12 cellular contexts compared by ENCODE assay signal in genomic region chr11:130675456-130675855, GRCh38.
DNase-seq lines count a peak whose midpoint lies in the region; ATAC-seq and TF ChIP-seq lines count a peak whose summit lies in the region.
"Had no signal": no experiment of that assay in that cellular context is flagged by ENCODE, and none has a peak within 500 bp of the region (broad histone marks: within the 10 kb centered on the region; RNA-seq: fewer than 3 reads in every experiment).

No MANE protein-coding gene starts in this region.

- H3K9me3 ChIP-seq in left lung (peaks cover under 1 to 25% of the 10 kb centered on the region in 2 donors), suprapubic skin (peaks cover 3% of the 10 kb centered on the region), Caco-2 (peaks cover 22% of the 10 kb centered on the region)

- intact Hi-C loops in left lung (cut with DNase I) = no loop called here
- intact Hi-C loops in Caco-2 (cut with micrococcal nuclease; ENCODE audit: unreplicated experiment) = no loop called here

- WGBS in suprapubic skin = 73% methylated on average over 10 of the region's 10 CpGs

- H3K9me3 Mint-ChIP-seq in Caco-2 (ENCODE audit: unreplicated experiment) = peaks cover 22% of the 10 kb centered on the region
- peaks cover 11 to 14% of the 10 kb centered on the region in 2 donors for H3K9me3 Mint-ChIP-seq in stimulated activated naive B cell treated with anti-CD40 and anti-IgM and Interleukin-4, amounts not matched to agents 10 μg/mL and 1 μg/mL and 100 μg/mL, for 72 hours

- no peak for TF ChIP-seq EP300 in suprapubic skin (IDR thresholded peaks at IDR 0.05)

- CTCF ChIA-PET in Caco-2 (lab: Charles Lee) = no interaction called here
- CTCF ChIA-PET in HEK293T (lab: Yijun Ruan, JAX) = no interaction called here

- TF ChIP-seq CTCF in choroid plexus epithelial cell (conservative IDR thresholded peaks at IDR 0.05; ENCODE audit: low read depth, low read length) (no peak), left lung (IDR thresholded peaks at IDR 0.05) (no peak), suprapubic skin (IDR thresholded peaks at IDR 0.05) (no peak), Caco-2 (IDR thresholded peaks at IDR 0.05; ENCODE audit: insufficient read depth in 1 of 2, low read depth in 1 of 2, low read length in 1 of 2, severe bottlenecking in 1 of 2, unreplicated experiment in 1 of 2) (no peak)

- peak; percentile 42 for ATAC-seq in left lung
- ATAC-seq in HG02588 (IDR thresholded peaks at IDR 0.05; ENCODE audit: unreplicated experiment) = no peak
- ATAC-seq in stimulated activated naive B cell treated with anti-CD40 and anti-IgM and Interleukin-4, amounts not matched to agents 10 μg/mL and 1 μg/mL and 100 μg/mL, for 72 hours (replicated peaks) = no peak

- H3K36me3 Mint-ChIP-seq in Caco-2 (ENCODE audit: insufficient read depth, unreplicated experiment) = no peaks in the 10 kb centered on the region
- H3K36me3 Mint-ChIP-seq in stimulated activated naive B cell treated with anti-CD40 and anti-IgM and Interleukin-4, amounts not matched to agents 10 μg/mL and 1 μg/mL and 100 μg/mL, for 72 hours = no peaks in the 10 kb centered on the region

- H3K36me3 ChIP-seq in left lung (no peaks in the 10 kb centered on the region), suprapubic skin (no peaks in the 10 kb centered on the region), Caco-2 (ENCODE audit: control insufficient read depth, insufficient read depth, low read length) (no peaks in the 10 kb centered on the region)

- no peak for TF ChIP-seq POLR2A in suprapubic skin (IDR thresholded peaks at IDR 0.05)

- H3K27me3 ChIP-seq in left lung (no peaks in the 10 kb centered on the region), suprapubic skin (no peaks in the 10 kb centered on the region), Caco-2 (replicated peaks; ENCODE audit: control insufficient read depth, insufficient read depth, low read length) (peaks cover 2% of the 10 kb centered on the region; the same call in 1 of the 2 replicates)

- H3K4me3 Mint-ChIP-seq in Caco-2 (ENCODE audit: unreplicated experiment) = no peak overlapping the region
- no peak overlapping the region for H3K4me3 Mint-ChIP-seq in stimulated activated naive B cell treated with anti-CD40 and anti-IgM and Interleukin-4, amounts not matched to agents 10 μg/mL and 1 μg/mL and 100 μg/mL, for 72 hours

- no peaks in the 10 kb centered on the region for H3K4me1 ChIP-seq in left lung
- H3K4me1 ChIP-seq in suprapubic skin = peaks cover 6% of the 10 kb centered on the region
- H3K4me1 ChIP-seq in Caco-2 = peaks cover 12% of the 10 kb centered on the region; the same call in 1 of the 2 replicates

- H3K27ac ChIP-seq in left lung = peak overlapping the region; percentile 7 to 27
- H3K27ac ChIP-seq in suprapubic skin = no peak overlapping the region
- H3K27ac ChIP-seq: VCaP had no signal

- DNase-seq in HT1080 (ENCODE audit: low read depth) (peak; percentile 25), choroid plexus epithelial cell (ENCODE audit: low read depth) (peak; percentile 84), left lung (peak in 1 of 2 donors; percentile 36), suprapubic skin (ENCODE audit: low spot score in 2 of 2) (peak; percentile 86 to 88), Caco-2 (no peak), HEK293T (ENCODE audit: extremely low spot score) (no peak)
- no peak for DNase-seq in stimulated activated naive B cell treated with anti-CD40 and anti-IgM and Interleukin-4, amounts not matched to agents 10 μg/mL and 1 μg/mL and 100 μg/mL, for 72 hours
- DNase-seq: activated effector memory CD4-positive, alpha-beta T cell treated with anti-CD3 and anti-CD28 coated beads, Interleukin-2, amount 50 U/mL, for 16 hours; DMS79; KG1 had no signal

- H3K4me3 ChIP-seq in choroid plexus epithelial cell (ENCODE audit: low read depth, low read length) (no peak overlapping the region), left lung (no peak overlapping the region), suprapubic skin (no peak overlapping the region), Caco-2 (ENCODE audit: low read depth, low read length) (no peak overlapping the region)

- no peak overlapping the region for H3K27ac Mint-ChIP-seq in Caco-2 (ENCODE audit: unreplicated experiment)
- H3K27ac Mint-ChIP-seq in stimulated activated naive B cell treated with anti-CD40 and anti-IgM and Interleukin-4, amounts not matched to agents 10 μg/mL and 1 μg/mL and 100 μg/mL, for 72 hours = no peak overlapping the region

- POLR2A ChIA-PET in Caco-2 (lab: Charles Lee) (no interaction called here), HEK293T (lab: Yijun Ruan, JAX) (no interaction called here)

- H3K4me1 Mint-ChIP-seq in Caco-2 (ENCODE audit: low read depth, unreplicated experiment) = peaks cover 12% of the 10 kb centered on the region
- H3K4me1 Mint-ChIP-seq in stimulated activated naive B cell treated with anti-CD40 and anti-IgM and Interleukin-4, amounts not matched to agents 10 μg/mL and 1 μg/mL and 100 μg/mL, for 72 hours = no peaks in the 10 kb centered on the region

- BruUV-seq in Caco-2 (replicated peaks; lab: Mats Ljungman, UMichigan) = no TSS peak

- peaks cover 16% of the 10 kb centered on the region for H3K27me3 Mint-ChIP-seq in Caco-2 (ENCODE audit: insufficient read depth, unreplicated experiment)
- no peaks in the 10 kb centered on the region for H3K27me3 Mint-ChIP-seq in stimulated activated naive B cell treated with anti-CD40 and anti-IgM and Interleukin-4, amounts not matched to agents 10 μg/mL and 1 μg/mL and 100 μg/mL, for 72 hours

TF ChIP-seq in HEK293T, 16 proteins besides CTCF, POLR2A, EP300 and RAD21:
- TF ChIP-seq SP1 (IDR thresholded peaks at IDR 0.05) = no peak
- no peak for TF ChIP-seq BHLHE40 (IDR thresholded peaks at IDR 0.05; ENCODE audit: borderline replicate concordance)
- TF ChIP-seq PKNOX1 (IDR thresholded peaks at IDR 0.05) = no peak
- no peak for TF ChIP-seq ARNT (IDR thresholded peaks at IDR 0.05)
- no peak for TF ChIP-seq NFRKB (IDR thresholded peaks at IDR 0.05)
- no peak for TF ChIP-seq ELF4 (IDR thresholded peaks at IDR 0.05)
- no peak for TF ChIP-seq SUZ12 (IDR thresholded peaks at IDR 0.05)
- no peak for TF ChIP-seq ZNF384 (IDR thresholded peaks at IDR 0.05)
- no peak for TF ChIP-seq L3MBTL2 (conservative IDR thresholded peaks at IDR 0.05)
- no peak for TF ChIP-seq CTBP1 (IDR thresholded peaks at IDR 0.05; ENCODE audit: borderline replicate concordance)
- TF ChIP-seq LEF1 (IDR thresholded peaks at IDR 0.05; ENCODE audit: borderline replicate concordance) = no peak
- no peak for TF ChIP-seq FOXA1 (IDR thresholded peaks at IDR 0.05)
- TF ChIP-seq HDGF (IDR thresholded peaks at IDR 0.05; ENCODE audit: borderline replicate concordance) = no peak
- TF ChIP-seq FOXK2 (IDR thresholded peaks at IDR 0.05) = no peak
- no peak for TF ChIP-seq FOXM1 (IDR thresholded peaks at IDR 0.05; ENCODE audit: borderline replicate concordance)
- no peak for TF ChIP-seq TARDBP (IDR thresholded peaks at IDR 0.05)

Comparison
In these comparisons a context has a peak if more than half of its experiments do, and no peak if none do; other contexts are left out.
1. DNase-seq: peak in HT1080 (single experiment), choroid plexus epithelial cell (single experiment) and suprapubic skin (2 of 2); none in Caco-2 (0 of 2), HEK293T (single experiment) and stimulated activated naive B cell treated with anti-CD40 and anti-IgM and Interleukin-4, amounts not matched to agents 10 μg/mL and 1 μg/mL and 100 μg/mL, for 72 hours (single experiment).